In the genomic region with DNA sequence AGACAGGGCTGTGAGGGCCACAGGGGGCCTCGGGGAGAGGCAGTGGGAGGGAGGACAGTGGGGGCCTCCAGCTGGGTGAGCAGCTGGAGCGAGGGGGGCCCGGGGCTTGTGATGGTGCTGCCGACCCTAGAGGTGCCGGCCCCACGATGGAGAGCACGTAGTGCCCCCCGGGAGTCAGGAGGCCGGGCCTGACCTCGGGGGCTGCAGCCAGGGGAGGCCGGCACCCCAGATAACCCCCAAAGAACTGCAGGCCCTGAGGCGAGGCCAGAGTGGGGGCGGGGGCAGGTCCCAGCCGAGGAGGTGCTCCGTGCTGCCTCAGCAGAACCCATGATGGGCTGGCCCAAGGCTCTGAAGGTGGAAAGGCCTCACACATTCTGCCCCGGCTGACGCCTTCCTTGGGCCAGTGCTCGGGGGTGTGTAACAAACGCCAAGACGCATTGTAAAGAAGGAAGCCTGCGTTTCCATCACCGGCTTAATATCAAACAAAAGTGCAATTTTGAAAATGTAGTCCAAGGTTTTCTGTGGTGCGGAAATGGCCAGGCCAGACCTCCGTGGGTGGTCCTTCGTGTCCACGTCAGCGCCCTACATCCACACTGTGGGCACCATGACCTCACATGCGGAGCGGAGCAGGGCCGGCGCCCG, we compare ENCODE assay signal across 21 cellular contexts. TPM values are rescaled to one million over a fixed set of nuclear protein-coding genes. Genes with fewer than 3 reads are reported as not detected.
DNase-seq lines count a peak whose midpoint lies in the region; ATAC-seq and TF ChIP-seq lines count a peak whose summit lies in the region.
"Had no signal": no experiment of that assay in that cellular context is flagged by ENCODE, and none has a peak within 500 bp of the region (broad histone marks: within the 10 kb centered on the region; RNA-seq: fewer than 3 reads in every experiment).

No MANE protein-coding gene starts in this region.

- CTCF ChIA-PET in AG04450 (lab: Charles Lee) = no interaction called here

- no peak overlapping the region for H3K4me3 ChIP-seq in AG04450 (ENCODE audit: low read depth, low read length)

- H3K27ac ChIP-seq in AG04450 (ENCODE audit: low read depth, low read length) = peak overlapping the region; percentile 92

- DNase-seq in AG04450 (ENCODE audit: low read depth, low spot score) = no peak
- DNase-seq in RPMI7951 (ENCODE audit: low read depth) = peak; percentile 42
- DNase-seq in left ventricle myocardium superior = peak; percentile 48
- DNase-seq in posterior vena cava (ENCODE audit: low spot score) = peak; percentile 66
- DNase-seq in GM10266 (ENCODE audit: extremely low spot score) = no peak
- DNase-seq in NCI-H1417 (lab: John Stamatoyannopoulos, UW) = no peak
- DNase-seq in HT-29 (ENCODE audit: low spot score) = no peak
- DNase-seq: ACHN; activated CD4-positive, alpha-beta T cell treated with anti-CD3 and anti-CD28 coated beads, Interleukin-2, amount 50 U/mL, for 1 hour; activated CD8-positive, alpha-beta memory T cell treated with anti-CD3 and anti-CD28 coated beads, Interleukin-2, amount 50 U/mL, for 4 hours; activated effector memory CD4-positive, alpha-beta T cell treated with Interleukin-2 at 50 U/mL for 16 hours; activated naive CD8-positive, alpha-beta T cell treated with anti-CD3 and anti-CD28 coated beads, Interleukin-2, amount 50 U/mL, for 24 hours; DMS53; foreskin melanocyte; KG1; NCI-H2081; NCI-H510A; occipital lobe; stimulated activated CD4-positive, alpha-beta T cell treated with anti-CD3 and anti-CD28 coated beads, Interleukin-4, amount 100 ng/mL, for 1 hour; T-helper 1 cell had no signal

- H3K9me3 ChIP-seq in AG04450 (ENCODE audit: control insufficient read depth, insufficient read depth, low read length) = peaks cover 29% of the 10 kb centered on the region

- no peaks in the 10 kb centered on the region for H3K27me3 ChIP-seq in AG04450 (ENCODE audit: control insufficient read depth, insufficient read depth, low read length)

- POLR2A ChIA-PET in AG04450 (lab: Yijun Ruan, JAX) = interaction anchor here (0.7 to 1.5 kb wide), 9 partner anchors 8 to 61 kb away, joined by 3 to 16 read pairs (median 5); a partner anchor contains a TSS

- intact Hi-C loops in left ventricle myocardium superior (cut with micrococcal nuclease) (no loop called here), posterior vena cava (cut with DNase I) (no loop called here)

- TF ChIP-seq CTCF in AG04450 (IDR thresholded peaks at IDR 0.05; ENCODE audit: low read depth, low read length) = no peak
- TF ChIP-seq CTCF in GM10266 (IDR thresholded peaks at IDR 0.05; ENCODE audit: control insufficient read depth, insufficient read depth, low read depth, missing control alignments) = no peak

- ATAC-seq in left ventricle myocardium superior (peak; percentile 20), GM21786 (IDR thresholded peaks at IDR 0.05; ENCODE audit: unreplicated experiment) (no peak)
- ATAC-seq: activated naive CD8-positive, alpha-beta T cell treated with anti-CD3 and anti-CD28 coated beads, Interleukin-2, amount 50 U/mL, for 24 hours had no signal

RNA-seq across cellular contexts. Expression of a gene that starts 55.2 kb away (rescaled TPM):
- 493 and 591 TPM in 2 replicates for polyA plus RNA-seq in AG04450 (2011; rRNA removed)
- 196 and 210 TPM in 2 replicates for polyA minus RNA-seq in AG04450 (2011; rRNA and poly(A)+ RNA removed)
- total RNA-seq in RPMI7951 (2014; rRNA removed; shearing (Covaris generic)) = 760 and 970 TPM in 2 replicates
- 188 TPM for total RNA-seq in left ventricle myocardium superior
- total RNA-seq in posterior vena cava = 100 to 1,000 TPM; 606 to 689 TPM
- 1.1 and 4.4 TPM in 2 replicates for total RNA-seq in HT-29 (2014; rRNA removed; shearing (Covaris generic))

Comparison
In these comparisons a context has a peak if more than half of its experiments do, and no peak if none do; other contexts are left out.
1. DNase-seq: peak in RPMI7951 (single experiment), left ventricle myocardium superior (single experiment) and posterior vena cava (single experiment); none in AG04450 (single experiment), GM10266 (single experiment), NCI-H1417 (0 of 3) and HT-29 (single experiment).
2. RNA of a gene that starts 55.2 kb away (total RNA-seq): 760 to 970 TPM in RPMI7951, 606 to 689 TPM in posterior vena cava and 188 TPM in left ventricle myocardium superior (single experiment); 1.1 to 4.4 TPM in HT-29; every median in the first group is over 10 times any median in the second.